ENCODE assay signal across 25 cellular contexts in genomic region chr15:78636378-78636859, GRCh38. TPM values are rescaled to one million over a fixed set of nuclear protein-coding genes. Genes with fewer than 3 reads are reported as not detected.
"Had no signal": no experiment of that assay in that cellular context is flagged by ENCODE, and none has a peak within 500 bp of the region (broad histone marks: within the 10 kb centered on the region; RNA-seq: fewer than 3 reads in every experiment).

No MANE protein-coding gene starts in this region.

- ATAC-seq: Panc1, T-cell had no signal

- H3K27ac ChIP-seq: KMS-11, RWPE1 had no signal

- H3K9me2 ChIP-seq: SK-N-SH had no signal

- H3K4me2 ChIP-seq: KMS-11, SK-N-SH had no signal

- DNase-seq: IMR-90, Kasumi-1, MM.1S, NCI-H1092, NCI-H1105 treated with DMSO at 0.1 percent for 48 hours, NCI-H1417 treated with DMSO at 0.1 percent for 48 hours, NCI-H146, NCI-H1694 treated with DMSO at 0.1 percent for 48 hours, NCI-H1930, NCI-H2081, NCI-H2171, NCI-H226, NCI-H446, NCI-H510A, NCI-H524 treated with DMSO at 0.1 percent for 48 hours, NCI-H774, SHP77, SK-N-SH, SW 1271, T-cell had no signal

- H3K9ac ChIP-seq: KMS-11, SK-N-SH had no signal

RNA-seq across cellular contexts. Expression of gene CHRNB4, which starts 4.6 kb away (rescaled TPM):
- total RNA-seq: HT-29, IMR-90, M059J, T-cell had no signal
- polyA plus RNA-seq: IMR-90 had no signal

RNA-seq across cellular contexts. Expression of gene CHRNA3, which starts 15.6 kb away (rescaled TPM):
- total RNA-seq: HT-29, IMR-90, M059J, T-cell had no signal
- polyA plus RNA-seq: IMR-90 had no signal
